In genomic region chr16:88645455-88645854, GRCh38 we compare ENCODE assay signal across 26 cellular contexts. TPM values are rescaled to one million over a fixed set of nuclear protein-coding genes. Genes with fewer than 3 reads are reported as not detected.
DNase-seq lines count a peak whose midpoint lies in the region; ATAC-seq, FAIRE-seq and TF ChIP-seq lines count a peak whose summit lies in the region.
"Had no signal": no experiment of that assay in that cellular context is flagged by ENCODE, and none has a peak within 500 bp of the region (broad histone marks: within the 10 kb centered on the region; RNA-seq: fewer than 3 reads in every experiment).

No MANE protein-coding gene starts in this region.

- H3K36me3 ChIP-seq in GM12878 (ENCODE audit: control insufficient read depth in 2 of 2, insufficient read depth in 2 of 2, low read length in 1 of 2): peaks cover 2 to 4% of the 10 kb centered on the region in 2 experiments; a peak in 2 of 4 replicates
- H3K36me3 ChIP-seq in neural progenitor cell: no peaks in the 10 kb centered on the region
- no peaks in the 10 kb centered on the region for H3K36me3 ChIP-seq in breast epithelium
- H3K36me3 ChIP-seq in MM.1S (replicated peaks; ENCODE audit: insufficient read depth, low read length): no peaks in the 10 kb centered on the region

- no peak for TF ChIP-seq RAD21 in GM12878 (IDR thresholded peaks at IDR 0.05; ENCODE audit: insufficient read depth, low read depth, low read length)

- H3K9me3 ChIP-seq in GM12878 (replicated peaks; ENCODE audit: control insufficient read depth, insufficient read depth, low read length) (no peaks in the 10 kb centered on the region), neural progenitor cell (ENCODE audit: low read depth) (no peaks in the 10 kb centered on the region), breast epithelium (no peaks in the 10 kb centered on the region), MM.1S (replicated peaks; ENCODE audit: insufficient read depth, low read length) (no peaks in the 10 kb centered on the region)
- H3K9me3 ChIP-seq: Peyer's patch had no signal

- H3K79me2 ChIP-seq in GM12878 (ENCODE audit: control insufficient read depth, insufficient read depth, low read length) (peaks cover 30% of the 10 kb centered on the region), neural progenitor cell (ENCODE audit: low read depth) (peaks cover 7% of the 10 kb centered on the region), MM.1S (ENCODE audit: low read length) (peaks cover 21% of the 10 kb centered on the region)

- no peak overlapping the region for H3K27ac ChIP-seq in GM12878 (ENCODE audit: control insufficient read depth, insufficient read depth)
- H3K27ac ChIP-seq in neural progenitor cell: no peak overlapping the region
- no peak overlapping the region for H3K27ac ChIP-seq in breast epithelium
- H3K27ac ChIP-seq in MM.1S (ENCODE audit: low read length): no peak overlapping the region
- H3K27ac ChIP-seq: GM23248, KMS-11, Peyer's patch had no signal

- BruUV-seq in GM12878 (replicated peaks; lab: Mats Ljungman, UMichigan): no TSS peak

- no peak overlapping the region for H2AFZ ChIP-seq in GM12878 (ENCODE audit: control insufficient read depth, low read depth, low read length)
- no peak overlapping the region for H2AFZ ChIP-seq in neural progenitor cell (replicated peaks)
- no peak overlapping the region for H2AFZ ChIP-seq in MM.1S (ENCODE audit: low read length)
- H2AFZ ChIP-seq: GM23248 had no signal

- no peak overlapping the region for H3K4me3 ChIP-seq in GM12878
- no peak overlapping the region for H3K4me3 ChIP-seq in neural progenitor cell
- H3K4me3 ChIP-seq in breast epithelium: no peak overlapping the region
- H3K4me3 ChIP-seq in MM.1S (ENCODE audit: low read length): no peak overlapping the region
- H3K4me3 ChIP-seq: GM23248, Peyer's patch had no signal

- 91% methylated on average over 16 of the region's 16 CpGs for WGBS in GM12878 (ENCODE audit: insufficient coverage, insufficient replicate concordance, low lambda C conversion rate, missing lambda C conversion rate)

- H3K36me3 Mint-ChIP-seq in natural killer cell (no peaks in the 10 kb centered on the region), neural progenitor cell (no peaks in the 10 kb centered on the region)
- no peaks in the 10 kb centered on the region for H3K36me3 Mint-ChIP-seq in natural killer cell treated with Interleukin-12 subunit alpha and Interleukin-12 subunit beta and Interleukin-15 and Interleukin-18, amount 100 ng/mL, for 72 hours

- DNase-seq in natural killer cell (no peak), GM12878 (ENCODE audit: low read depth, low spot score) (no peak), neural progenitor cell (ENCODE audit: low spot score) (no peak), breast epithelium (ENCODE audit: low spot score in 2 of 2) (no peak), MM.1S (no peak), NAMALWA (ENCODE audit: low spot score) (no peak)
- DNase-seq in natural killer cell treated with Interleukin-12 subunit alpha and Interleukin-12 subunit beta and Interleukin-15 and Interleukin-18, amount 100 ng/mL, for 72 hours (ENCODE audit: low spot score): no peak
- DNase-seq: AML-193, COR-L47, DMS 273 treated with DMSO at 0.1 percent for 48 hours, DMS79 treated with DMSO at 0.1 percent for 48 hours, GM23248, H9, HFFc6, NCI-H1105 treated with DMSO at 0.1 percent for 48 hours, NCI-H2029 treated with DMSO at 0.1 percent for 48 hours, NCI-H2171, NCI-H345, NCI-H524, Peyer's patch had no signal

- H3K4me2 ChIP-seq in GM12878 (ENCODE audit: control insufficient read depth, insufficient read depth): no peak overlapping the region
- H3K4me2 ChIP-seq in neural progenitor cell: no peak overlapping the region
- H3K4me2 ChIP-seq in MM.1S (ENCODE audit: low read depth, low read length): no peak overlapping the region
- H3K4me2 ChIP-seq: KMS-11 had no signal

- SMC1A ChIA-PET in GM12878 (lab: Charles Lee; ENCODE audit: uncharacterized antibody, unreplicated experiment): no interaction called here

- no peak overlapping the region for H3K9ac ChIP-seq in GM12878 (ENCODE audit: control insufficient read depth, insufficient read depth, low read length)
- H3K9ac ChIP-seq in neural progenitor cell: no peak overlapping the region
- H3K9ac ChIP-seq in MM.1S (ENCODE audit: low read length): no peak overlapping the region
- H3K9ac ChIP-seq: GM23248, KMS-11 had no signal

- H3K27ac Mint-ChIP-seq in natural killer cell (peak overlapping the region; percentile 73 to 80), neural progenitor cell (peak overlapping the region; percentile 70)
- H3K27ac Mint-ChIP-seq in natural killer cell treated with Interleukin-12 subunit alpha and Interleukin-12 subunit beta and Interleukin-15 and Interleukin-18, amount 100 ng/mL, for 72 hours: no peak overlapping the region
- H3K27ac Mint-ChIP-seq: HFFc6 had no signal

- H3K27me3 ChIP-seq in GM12878 (replicated peaks in 1 of 2; ENCODE audit: control insufficient read depth in 2 of 2, insufficient read depth in 2 of 2, low read length in 1 of 2) (peaks cover 0 to under 1% of the 10 kb centered on the region in 2 experiments; a peak in 3 of 4 replicates), neural progenitor cell (peaks cover 3% of the 10 kb centered on the region), breast epithelium (peaks cover 0 to 7% of the 10 kb centered on the region in 2 donors), MM.1S (replicated peaks; ENCODE audit: insufficient read depth, low read length) (no peaks in the 10 kb centered on the region)
- H3K27me3 ChIP-seq: Peyer's patch had no signal

- TF ChIP-seq POLR2A in GM12878 (IDR thresholded peaks at IDR 0.05; ENCODE audit: low read depth, low read length) (peak; percentile 11), breast epithelium (IDR thresholded peaks at IDR 0.05) (no peak)

- H3K4me1 ChIP-seq in GM12878 (ENCODE audit: control insufficient read depth, insufficient read depth, low read length) (peaks cover 11% of the 10 kb centered on the region; the same call in 1 of the 2 replicates), neural progenitor cell (peaks cover 5% of the 10 kb centered on the region), breast epithelium (no peaks in the 10 kb centered on the region), MM.1S (ENCODE audit: low read length) (0 out of 2 replicates have a peak, but pooled peaks cover 4% of the 10 kb centered on the region)

- H3K27me3 Mint-ChIP-seq in natural killer cell (ENCODE audit: low read depth in 2 of 2) (no peaks in the 10 kb centered on the region), neural progenitor cell (ENCODE audit: insufficient read depth, low read depth) (peaks cover 11% of the 10 kb centered on the region)
- peaks cover 0 to under 1% of the 10 kb centered on the region in 2 donors for H3K27me3 Mint-ChIP-seq in natural killer cell treated with Interleukin-12 subunit alpha and Interleukin-12 subunit beta and Interleukin-15 and Interleukin-18, amount 100 ng/mL, for 72 hours

- TF ChIP-seq CTCF in natural killer cell (IDR thresholded peaks at IDR 0.05) (no peak), GM12878 (IDR thresholded peaks at IDR 0.05 in 2 of 3, conservative IDR thresholded peaks at IDR 0.05 in 1 of 3; ENCODE audit: control insufficient read depth in 2 of 3, extremely low read depth in 1 of 3, insufficient read depth in 1 of 3, low read depth in 3 of 3, low read length in 3 of 3) (no peak), neural progenitor cell (IDR thresholded peaks at IDR 0.05) (no peak), breast epithelium (IDR thresholded peaks at IDR 0.05) (no peak), MM.1S (IDR thresholded peaks at IDR 0.05; ENCODE audit: low read length) (no peak)

- TF ChIP-seq EP300 in GM12878 (IDR thresholded peaks at IDR 0.05; ENCODE audit: borderline replicate concordance in 1 of 2, control insufficient read depth in 1 of 2, low read depth in 2 of 2, low read length in 2 of 2): no peak

- H3K4me3 Mint-ChIP-seq in natural killer cell (peak overlapping the region; percentile 55), neural progenitor cell (no peak overlapping the region)
- no peak overlapping the region for H3K4me3 Mint-ChIP-seq in natural killer cell treated with Interleukin-12 subunit alpha and Interleukin-12 subunit beta and Interleukin-15 and Interleukin-18, amount 100 ng/mL, for 72 hours
- H3K4me3 Mint-ChIP-seq: H9, HFFc6 had no signal

- intact Hi-C loops in natural killer cell (cut with micrococcal nuclease) (no loop called here), GM12878 (cut with micrococcal nuclease; ENCODE audit: unreplicated experiment) (no loop called here), breast epithelium (cut with DNase I; ENCODE audit: low total_unique reads) (no loop called here)

- in situ Hi-C loops in GM12878 (cut with MboI): no loop called here

- H4K20me1 ChIP-seq in GM12878 (ENCODE audit: control insufficient read depth, insufficient read depth): peaks cover 7% of the 10 kb centered on the region; the same call in 1 of the 2 replicates
- H4K20me1 ChIP-seq in neural progenitor cell (ENCODE audit: low read depth): peaks cover 9% of the 10 kb centered on the region
- H4K20me1 ChIP-seq in MM.1S (ENCODE audit: insufficient read depth, low read length): no peaks in the 10 kb centered on the region

- H3K4me1 Mint-ChIP-seq in natural killer cell (peaks cover 29 to 65% of the 10 kb centered on the region in 2 donors), neural progenitor cell (peaks cover 27% of the 10 kb centered on the region)
- peaks cover 16 to 28% of the 10 kb centered on the region in 2 donors for H3K4me1 Mint-ChIP-seq in natural killer cell treated with Interleukin-12 subunit alpha and Interleukin-12 subunit beta and Interleukin-15 and Interleukin-18, amount 100 ng/mL, for 72 hours (ENCODE audit: low read depth in 2 of 2)

- RAD21 ChIA-PET in GM12878 (lab: Charles Lee; ENCODE audit: unreplicated experiment): no interaction called here

- H3F3A ChIP-seq in neural progenitor cell (ENCODE audit: low read depth): no peaks in the 10 kb centered on the region
- H3F3A ChIP-seq in MM.1S (ENCODE audit: insufficient read depth, low read length): no peaks in the 10 kb centered on the region

- H3K9me3 Mint-ChIP-seq in natural killer cell: no peaks in the 10 kb centered on the region
- no peaks in the 10 kb centered on the region for H3K9me3 Mint-ChIP-seq in natural killer cell treated with Interleukin-12 subunit alpha and Interleukin-12 subunit beta and Interleukin-15 and Interleukin-18, amount 100 ng/mL, for 72 hours
- H3K9me3 Mint-ChIP-seq in neural progenitor cell: no peaks in the 10 kb centered on the region
- H3K9me3 Mint-ChIP-seq: H9, HFFc6 had no signal

- CTCF ChIA-PET in GM12878 (lab: Yijun Ruan, JAX): interaction anchor here (1.2 kb wide), 1 partner anchor 12 kb away, joined by 5 read pairs; no protein-coding TSS in a partner anchor

- no peaks in the 10 kb centered on the region for H3K9me2 ChIP-seq in MM.1S (replicated peaks; ENCODE audit: insufficient read depth, low read length)

- POLR2A ChIA-PET in GM12878 (lab: Charles Lee): no interaction called here

- FAIRE-seq in GM12878 (lab: Jason Lieb, UNC): no peak
- FAIRE-seq: GM12892 had no signal

- ATAC-seq in natural killer cell: no peak
- no peak for ATAC-seq in natural killer cell treated with Interleukin-12 subunit alpha and Interleukin-12 subunit beta and Interleukin-15 and Interleukin-18, amount 100 ng/mL, for 72 hours
- ATAC-seq in GM12878: no peak
- ATAC-seq: SK-N-SH treated with all-trans-retinoic acid at 6 μM for 48 hours had no signal

RNA-seq across cellular contexts. Expression of gene CYBA, which starts 5.4 kb away (rescaled TPM):
- total RNA-seq in natural killer cell (1,000 to 10,000 TPM; 1,001 to 1,351 (median 1,051) TPM), GM12878 (2014; rRNA removed) (531 and 598 TPM in 2 replicates), GM12878 (2014; rRNA removed; fragmentation: Illumina TruSeq; extraction: Trizol) (114 and 132 TPM in 2 replicates), GM12878 (2021) (373 and 384 TPM in 2 replicates), neural progenitor cell (ENCODE audit: low replicate concordance) (29.9 and 101 TPM in 2 replicates), breast epithelium (100 to 1,000 TPM; 138 to 194 (median 180) TPM)
- 100 to 1,000 TPM; 268 to 386 TPM for total RNA-seq in natural killer cell treated with Interleukin-12 subunit alpha and Interleukin-12 subunit beta and Interleukin-15 and Interleukin-18, amount 100 ng/mL, for 72 hours
- 178 and 189 TPM in 2 replicates for total RNA-seq in GM12878 (2013; cell fraction: nucleolus; rRNA removed)
- polyA plus RNA-seq in GM12878 (2011; ENCODE audit: low read depth): 92.9 TPM
- polyA plus RNA-seq in GM12878 (2011; rRNA removed) (29.3 and 78.7 TPM in 2 replicates), GM12878 (2014; fragmentation: Illumina TruSeq; extraction: Trizol) (7.9 and 53.2 TPM in 2 replicates), GM12878 (2014; fragmentation: Nextera tagmentation; extraction: Ambion mirVana) (under 1 TPM; 0.55 to 0.66 TPM), GM12878 (2014; rRNA removed) (551 and 668 TPM in 2 replicates), GM12878 (2016; fragmentation: Nextera tagmentation; extraction: Ambion mirVana) (100 to 1,000 TPM; 462 to 477 TPM)
- polyA plus RNA-seq in GM12878 (2011; cell fraction: cytosol; rRNA removed): 257 and 379 TPM in 2 replicates
- polyA plus RNA-seq in GM12878 (2011; cell fraction: nucleus; rRNA removed): 417 and 477 TPM in 2 replicates
- 413 and 478 TPM in 2 replicates for polyA plus RNA-seq in GM12878 (2012)
- polyA minus RNA-seq in GM12878 (2011; rRNA and poly(A)+ RNA removed): 55.5 and 207 TPM in 2 replicates
- polyA minus RNA-seq in GM12878 (2011; cell fraction: cytosol; rRNA and poly(A)+ RNA removed): 88.6 and 114 TPM in 2 replicates
- polyA minus RNA-seq in GM12878 (2011; cell fraction: nucleus; rRNA and poly(A)+ RNA removed): 55.1 and 94.4 TPM in 2 replicates

RNA-seq across cellular contexts. Expression of gene IL17C, which starts 7.1 kb away (rescaled TPM):
- 1 to 10 TPM in 2 of 3 donors, under 1 TPM in 1; 0.61 to 3.0 (median 1.2) TPM for total RNA-seq in natural killer cell
- total RNA-seq in natural killer cell treated with Interleukin-12 subunit alpha and Interleukin-12 subunit beta and Interleukin-15 and Interleukin-18, amount 100 ng/mL, for 72 hours: 1 to 10 TPM in 1 of 2 donors, under 1 TPM in 1; 0.64 to 1.0 TPM
- total RNA-seq in GM12878 (2013; cell fraction: nucleolus; rRNA removed): not detected in 2 replicates
- not detected in 2 replicates for total RNA-seq in GM12878 (2014; rRNA removed)
- not detected in 2 replicates for total RNA-seq in GM12878 (2014; rRNA removed; fragmentation: Illumina TruSeq; extraction: Trizol)
- not detected in 2 replicates for total RNA-seq in GM12878 (2021)
- not detected for polyA plus RNA-seq in GM12878 (2011; ENCODE audit: low read depth)
- not detected in 2 replicates for polyA plus RNA-seq in GM12878 (2011; rRNA removed)
- polyA plus RNA-seq in GM12878 (2011; cell fraction: cytosol; rRNA removed): 0.08 and 0.10 TPM in 2 replicates
- polyA plus RNA-seq in GM12878 (2011; cell fraction: nucleus; rRNA removed): 0.31 and 0.55 TPM in 2 replicates
- 0.26 and 0.32 TPM in 2 replicates for polyA plus RNA-seq in GM12878 (2012)
- polyA plus RNA-seq in GM12878 (2014; fragmentation: Illumina TruSeq; extraction: Trizol): not detected in 2 replicates
- polyA plus RNA-seq in GM12878 (2014; fragmentation: Nextera tagmentation; extraction: Ambion mirVana): not detected
- polyA plus RNA-seq in GM12878 (2014; rRNA removed): 0.33 TPM in 1 of 2 replicates, not detected in the other
- polyA plus RNA-seq in GM12878 (2016; fragmentation: Nextera tagmentation; extraction: Ambion mirVana): not detected
- polyA minus RNA-seq in GM12878 (2011; rRNA and poly(A)+ RNA removed): not detected in 2 replicates
- not detected in 2 replicates for polyA minus RNA-seq in GM12878 (2011; cell fraction: cytosol; rRNA and poly(A)+ RNA removed)
- not detected in 2 replicates for polyA minus RNA-seq in GM12878 (2011; cell fraction: nucleus; rRNA and poly(A)+ RNA removed)
- not detected in 2 replicates for total RNA-seq in neural progenitor cell (ENCODE audit: low replicate concordance)
- not detected for total RNA-seq in breast epithelium
- total RNA-seq: A172, GM23248, HFFc6, HT1080, Peyer's patch had no signal
- polyA plus RNA-seq: AG04450, GM23248 had no signal

RNA-seq across cellular contexts. Expression of gene MVD, which starts 17.4 kb away (rescaled TPM):
- total RNA-seq in natural killer cell (100 to 1,000 TPM; 176 to 271 (median 185) TPM), GM12878 (2014; rRNA removed) (101 and 104 TPM in 2 replicates), GM12878 (2014; rRNA removed; fragmentation: Illumina TruSeq; extraction: Trizol) (45.0 and 50.0 TPM in 2 replicates), GM12878 (2021) (132 and 147 TPM in 2 replicates), neural progenitor cell (ENCODE audit: low replicate concordance) (12.7 and 53.7 TPM in 2 replicates), breast epithelium (10 to 100 TPM; 17.4 to 21.3 (median 19.0) TPM)
- total RNA-seq in natural killer cell treated with Interleukin-12 subunit alpha and Interleukin-12 subunit beta and Interleukin-15 and Interleukin-18, amount 100 ng/mL, for 72 hours: 100 to 1,000 TPM in 1 of 2 donors, 10 to 100 TPM in 1; 77.2 to 124 TPM
- total RNA-seq in GM12878 (2013; cell fraction: nucleolus; rRNA removed): 81.8 and 88.4 TPM in 2 replicates
- polyA plus RNA-seq in GM12878 (2011; ENCODE audit: low read depth): 21.0 TPM
- polyA plus RNA-seq in GM12878 (2011; rRNA removed) (15.5 and 41.4 TPM in 2 replicates), GM12878 (2014; fragmentation: Illumina TruSeq; extraction: Trizol) (8.4 and 28.9 TPM in 2 replicates), GM12878 (2014; fragmentation: Nextera tagmentation; extraction: Ambion mirVana) (1 to 10 TPM; 5.0 to 6.8 TPM), GM12878 (2014; rRNA removed) (80.1 and 95.9 TPM in 2 replicates), GM12878 (2016; fragmentation: Nextera tagmentation; extraction: Ambion mirVana) (10 to 100 TPM; 80.5 to 85.4 TPM)
- polyA plus RNA-seq in GM12878 (2011; cell fraction: cytosol; rRNA removed): 53.9 and 79.5 TPM in 2 replicates
- polyA plus RNA-seq in GM12878 (2011; cell fraction: nucleus; rRNA removed): 293 and 318 TPM in 2 replicates
- polyA plus RNA-seq in GM12878 (2012): 91.8 and 107 TPM in 2 replicates
- polyA minus RNA-seq in GM12878 (2011; rRNA and poly(A)+ RNA removed): 18.5 and 44.7 TPM in 2 replicates
- 25.0 and 33.1 TPM in 2 replicates for polyA minus RNA-seq in GM12878 (2011; cell fraction: cytosol; rRNA and poly(A)+ RNA removed)
- 39.9 and 52.2 TPM in 2 replicates for polyA minus RNA-seq in GM12878 (2011; cell fraction: nucleus; rRNA and poly(A)+ RNA removed)

RNA-seq across cellular contexts. Expression of gene SNAI3, which starts 40.9 kb away (rescaled TPM):
- total RNA-seq in natural killer cell (1 to 10 TPM; 8.2 to 9.2 (median 8.4) TPM), GM12878 (2014; rRNA removed) (4.7 and 6.5 TPM in 2 replicates), GM12878 (2014; rRNA removed; fragmentation: Illumina TruSeq; extraction: Trizol) (1.2 and 1.7 TPM in 2 replicates), GM12878 (2021) (5.7 and 7.4 TPM in 2 replicates), neural progenitor cell (ENCODE audit: low replicate concordance) (0.71 TPM in 1 of 2 replicates, not detected in the other), breast epithelium (under 1 TPM; 0.66 to 0.96 (median 0.73) TPM)
- total RNA-seq in natural killer cell treated with Interleukin-12 subunit alpha and Interleukin-12 subunit beta and Interleukin-15 and Interleukin-18, amount 100 ng/mL, for 72 hours: 1 to 10 TPM in 1 of 2 donors, under 1 TPM in 1; 0.42 to 1.2 TPM
- 2.4 and 3.1 TPM in 2 replicates for total RNA-seq in GM12878 (2013; cell fraction: nucleolus; rRNA removed)
- 1.5 TPM for polyA plus RNA-seq in GM12878 (2011; ENCODE audit: low read depth)
- polyA plus RNA-seq in GM12878 (2011; rRNA removed) (0.53 and 1.5 TPM in 2 replicates), GM12878 (2014; fragmentation: Illumina TruSeq; extraction: Trizol) (0.10 and 1.4 TPM in 2 replicates), GM12878 (2014; fragmentation: Nextera tagmentation; extraction: Ambion mirVana) (under 1 TPM; 0.21 to 0.26 TPM), GM12878 (2014; rRNA removed) (4.3 and 6.6 TPM in 2 replicates), GM12878 (2016; fragmentation: Nextera tagmentation; extraction: Ambion mirVana) (1 to 10 TPM; 6.2 to 7.1 TPM)
- 2.0 and 3.2 TPM in 2 replicates for polyA plus RNA-seq in GM12878 (2011; cell fraction: cytosol; rRNA removed)
- polyA plus RNA-seq in GM12878 (2011; cell fraction: nucleus; rRNA removed): 4.2 TPM in 2 replicates
- 2.6 and 2.8 TPM in 2 replicates for polyA plus RNA-seq in GM12878 (2012)
- polyA minus RNA-seq in GM12878 (2011; rRNA and poly(A)+ RNA removed): 1.1 and 2.2 TPM in 2 replicates
- polyA minus RNA-seq in GM12878 (2011; cell fraction: cytosol; rRNA and poly(A)+ RNA removed): 2.3 and 2.4 TPM in 2 replicates
- 0.97 and 2.1 TPM in 2 replicates for polyA minus RNA-seq in GM12878 (2011; cell fraction: nucleus; rRNA and poly(A)+ RNA removed)
- total RNA-seq: A172, GM23248, HFFc6 had no signal

Comparison
In these comparisons a context has a peak if more than half of its experiments do, and no peak if none do; other contexts are left out.
1. H3K27ac Mint-ChIP-seq: peak in natural killer cell (2 of 2) and neural progenitor cell (single experiment); none in natural killer cell treated with Interleukin-12 subunit alpha and Interleukin-12 subunit beta and Interleukin-15 and Interleukin-18, amount 100 ng/mL, for 72 hours (0 of 2).